In the genomic region with DNA sequence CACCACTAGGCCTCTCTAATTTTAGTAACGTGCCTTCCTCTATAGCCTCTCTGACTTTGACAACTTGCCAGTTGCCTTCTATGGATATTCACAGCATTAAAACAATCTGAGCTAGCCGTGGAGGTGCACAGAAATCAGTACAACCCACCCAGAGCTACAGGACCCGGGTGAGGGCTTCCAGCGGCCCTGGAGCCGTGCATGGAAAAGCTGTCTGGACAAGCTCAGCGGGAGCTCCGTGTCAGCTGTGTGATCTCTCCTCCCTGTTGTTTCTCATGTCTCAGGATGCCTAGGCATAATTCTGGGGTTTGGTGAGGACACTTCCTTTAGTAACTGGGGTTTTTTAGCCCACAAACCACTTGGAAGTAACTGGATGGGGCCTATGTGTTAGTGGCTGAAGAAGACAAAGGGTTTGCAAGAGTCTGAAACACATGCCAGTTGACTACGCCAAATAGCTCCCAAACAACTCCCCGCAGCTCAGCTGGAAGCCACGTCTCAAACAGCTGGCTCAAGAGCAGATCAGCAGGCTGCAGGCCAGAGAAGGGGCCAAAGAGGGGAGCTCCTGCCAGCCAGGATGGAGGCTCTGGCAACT, we compare ENCODE assay signal across 9 cellular contexts. TPM values are rescaled to one million over a fixed set of nuclear protein-coding genes. Genes with fewer than 3 reads are reported as not detected.
DNase-seq lines count a peak whose midpoint lies in the region; ATAC-seq, FAIRE-seq and TF ChIP-seq lines count a peak whose summit lies in the region.
"Had no signal": no experiment of that assay in that cellular context is flagged by ENCODE, and none has a peak within 500 bp of the region (broad histone marks: within the 10 kb centered on the region; RNA-seq: fewer than 3 reads in every experiment).

No MANE protein-coding gene starts in this region.

- H3K27me3 ChIP-seq in ACC112 (ENCODE audit: insufficient read depth, low read length) (no peaks in the 10 kb centered on the region), endothelial cell of umbilical vein (ENCODE audit: control insufficient read depth in 2 of 2, insufficient read depth in 2 of 2, low read length in 2 of 2) (no peaks in the 10 kb centered on the region)

- no TSS peak for BruUV-seq in endothelial cell of umbilical vein (replicated peaks; lab: Mats Ljungman, UMichigan)

- H3K27ac Mint-ChIP-seq in nephron progenitor cell = peak overlapping the region; percentile 87
- H3K27ac Mint-ChIP-seq: activated naive CD8-positive, alpha-beta T cell treated with anti-CD3 and anti-CD28 coated beads, Interleukin-2, amount 10 ng/mL, durations not matched to agents 7 days and 5 days had no signal

- peaks cover 51% of the 10 kb centered on the region for H3K36me3 Mint-ChIP-seq in nephron progenitor cell (ENCODE audit: low read depth)

- CTCF ChIA-PET in endothelial cell of umbilical vein (lab: Charles Lee) = interaction anchor here (0.7 to 7.0 kb wide), 45 partner anchors 10 to 291 kb away, joined by 3 to 173 read pairs (median 6); a partner anchor contains a TSS

- H3K4me1 ChIP-seq in ACC112 (ENCODE audit: control insufficient read depth, insufficient read depth, low read length, unreplicated experiment) (peaks cover 61% of the 10 kb centered on the region), endothelial cell of umbilical vein (ENCODE audit: control insufficient read depth, extremely low read depth, insufficient read depth, low read length) (peaks cover 29% of the 10 kb centered on the region)

- no peak for ATAC-seq in GM21717 (IDR thresholded peaks at IDR 0.05; ENCODE audit: unreplicated experiment)
- ATAC-seq in HG02973 (IDR thresholded peaks at IDR 0.05; ENCODE audit: unreplicated experiment) = no peak

- intact Hi-C loops in endothelial cell of umbilical vein (cut with micrococcal nuclease) = no loop called here

- no peaks in the 10 kb centered on the region for H3K9me1 ChIP-seq in endothelial cell of umbilical vein (replicated peaks; ENCODE audit: control insufficient read depth, extremely low read depth, insufficient read depth, low read length)

- H3K4me2 ChIP-seq in endothelial cell of umbilical vein (ENCODE audit: insufficient read depth, low read length) = no peak overlapping the region

- no peaks in the 10 kb centered on the region for H3K9me3 Mint-ChIP-seq in nephron progenitor cell
- H3K9me3 Mint-ChIP-seq: activated naive CD8-positive, alpha-beta T cell treated with anti-CD3 and anti-CD28 coated beads, Interleukin-2, amount 10 ng/mL, durations not matched to agents 7 days and 5 days had no signal

- H3K27ac ChIP-seq in ACC112 (ENCODE audit: low read depth, low read length) (peak overlapping the region; percentile 99), endothelial cell of umbilical vein (ENCODE audit: insufficient read depth, low read depth, low read length) (peak overlapping the region; percentile 67)

- peak overlapping the region; percentile 19 for H3K9ac ChIP-seq in endothelial cell of umbilical vein (replicated peaks; ENCODE audit: extremely low read depth, insufficient read depth, low read length)

- H3K4me3 Mint-ChIP-seq in nephron progenitor cell = no peak overlapping the region
- H3K4me3 Mint-ChIP-seq: activated naive CD8-positive, alpha-beta T cell treated with anti-CD3 and anti-CD28 coated beads, Interleukin-2, amount 10 ng/mL, durations not matched to agents 7 days and 5 days had no signal

- no peaks in the 10 kb centered on the region for H4K20me1 ChIP-seq in endothelial cell of umbilical vein (replicated peaks; ENCODE audit: control insufficient read depth, extremely low read depth, insufficient read depth, low read length)

- peaks cover 27% of the 10 kb centered on the region for H3K36me3 ChIP-seq in ACC112 (ENCODE audit: insufficient read depth, low read length)
- H3K36me3 ChIP-seq in endothelial cell of umbilical vein (ENCODE audit: control insufficient read depth in 2 of 2, extremely low read depth in 1 of 2, insufficient read depth in 2 of 2, low read length in 2 of 2) = peaks cover 32 to 43% of the 10 kb centered on the region in 2 experiments

- H3K79me2 ChIP-seq in ACC112 (ENCODE audit: control insufficient read depth, insufficient read depth, low read length, unreplicated experiment) = peaks cover 18% of the 10 kb centered on the region
- no peaks in the 10 kb centered on the region for H3K79me2 ChIP-seq in endothelial cell of umbilical vein (ENCODE audit: control insufficient read depth, insufficient read depth, low read length)

- no peak overlapping the region for H2AFZ ChIP-seq in ACC112 (ENCODE audit: low read length, unreplicated experiment)
- H2AFZ ChIP-seq in endothelial cell of umbilical vein (ENCODE audit: low read depth, low read length) = no peak overlapping the region

- no peak for TF ChIP-seq CTCF in endothelial cell of umbilical vein (IDR thresholded peaks at IDR 0.05; ENCODE audit: extremely low read depth in 1 of 2, insufficient read depth in 1 of 2, low read depth in 1 of 2, low read length in 2 of 2)
- TF ChIP-seq CTCF in nephron progenitor cell (IDR thresholded peaks at IDR 0.05) = no peak

- H3K4me3 ChIP-seq in ACC112 (ENCODE audit: low read depth, low read length) = peak overlapping the region; percentile 31; the same call in 1 of the 2 replicates
- no peak overlapping the region for H3K4me3 ChIP-seq in endothelial cell of umbilical vein (replicated peaks in 1 of 3; ENCODE audit: insufficient read depth in 1 of 3, low read depth in 1 of 3, low read length in 3 of 3)

- FAIRE-seq in endothelial cell of umbilical vein (lab: Jason Lieb, UNC) = peak; percentile 21

- POLR2A ChIA-PET in endothelial cell of umbilical vein (lab: Charles Lee) = interaction anchor here (0.6 to 1.6 kb wide), 5 partner anchors 9 to 140 kb away, joined by 3 to 8 read pairs (median 4); no protein-coding TSS in a partner anchor

- no peaks in the 10 kb centered on the region for H3K9me3 ChIP-seq in endothelial cell of umbilical vein (replicated peaks; ENCODE audit: control insufficient read depth, insufficient read depth, low read length)

- H3K27me3 Mint-ChIP-seq in nephron progenitor cell (ENCODE audit: low read depth, poor library complexity) = peaks cover 3% of the 10 kb centered on the region
- H3K27me3 Mint-ChIP-seq: activated naive CD8-positive, alpha-beta T cell treated with anti-CD3 and anti-CD28 coated beads, Interleukin-2, amount 10 ng/mL, durations not matched to agents 7 days and 5 days had no signal

- H3K4me1 Mint-ChIP-seq in nephron progenitor cell = peaks cover 83% of the 10 kb centered on the region

- DNase-seq in NCI-H2227 treated with DMSO at 0.1 percent for 48 hours (lab: John Stamatoyannopoulos, UW) (peak; percentile 13), endothelial cell of umbilical vein (ENCODE audit: low read depth, low spot score) (peak; percentile 62), nephron progenitor cell (no peak), dermis blood vessel endothelial cell (no peak), kidney tubule cell (ENCODE audit: low spot score) (no peak)
- DNase-seq: activated naive CD8-positive, alpha-beta T cell treated with anti-CD3 and anti-CD28 coated beads, Interleukin-2, amount 10 ng/mL, durations not matched to agents 7 days and 5 days had no signal

- TF ChIP-seq POLR2A in endothelial cell of umbilical vein (IDR thresholded peaks at IDR 0.05; ENCODE audit: low read depth, low read length) = no peak

- dilution Hi-C loops in endothelial cell of umbilical vein (cut with MboI; ENCODE audit: extremely low pct_ligation_motif_present, low sequenced_read_pairs) = no loop called here

TF ChIP-seq in endothelial cell of umbilical vein, 7 proteins besides CTCF, POLR2A, EP300 and RAD21:
- TF ChIP-seq GATA2 (IDR thresholded peaks at IDR 0.05; ENCODE audit: insufficient read depth, insufficient read length, low read depth, low read length) (no peak), POLR2AphosphoS5 (IDR thresholded peaks at IDR 0.05; ENCODE audit: insufficient read depth, low read depth, low read length) (no peak), JUN (IDR thresholded peaks at IDR 0.05; ENCODE audit: borderline replicate concordance, insufficient read depth, insufficient read length, low read depth) (no peak), EZH2 (IDR thresholded peaks at IDR 0.05; ENCODE audit: borderline replicate concordance, low read depth, low read length, severe bottlenecking) (no peak)
TF ChIP-seq in endothelial cell of umbilical vein: peak in this region for 0.

RNA-seq across cellular contexts. Expression of a gene that starts 52.9 kb away (rescaled TPM):
- total RNA-seq in endothelial cell of umbilical vein = 57.5 and 71.4 TPM in 2 replicates
- 20.2 and 20.6 TPM in 2 replicates for polyA plus RNA-seq in endothelial cell of umbilical vein
- 14.9 and 18.6 TPM in 2 replicates for polyA plus RNA-seq in endothelial cell of umbilical vein (2011; cell fraction: cytosol; rRNA removed)
- polyA plus RNA-seq in endothelial cell of umbilical vein (2011; cell fraction: nucleus; rRNA removed) = 81.2 and 96.3 TPM in 2 replicates
- polyA plus RNA-seq in endothelial cell of umbilical vein (2012) = 24.5 and 25.2 TPM in 2 replicates
- polyA minus RNA-seq in endothelial cell of umbilical vein = 93.7 and 104 TPM in 2 replicates
- polyA minus RNA-seq in endothelial cell of umbilical vein (2011; cell fraction: cytosol; rRNA and poly(A)+ RNA removed) = 11.3 TPM
- 107 and 110 TPM in 2 replicates for polyA minus RNA-seq in endothelial cell of umbilical vein (2011; cell fraction: nucleus; rRNA and poly(A)+ RNA removed)
- total RNA-seq in dermis blood vessel endothelial cell = 19.7 and 37.7 TPM in 2 replicates

Comparison
In these comparisons a context has a peak if more than half of its experiments do, and no peak if none do; other contexts are left out.
1. DNase-seq: peak in NCI-H2227 treated with DMSO at 0.1 percent for 48 hours (single experiment) and endothelial cell of umbilical vein (single experiment); none in nephron progenitor cell (single experiment), dermis blood vessel endothelial cell (single experiment) and kidney tubule cell (single experiment).